ENCODE assay signal across 9 cellular contexts in genomic region chr22:29206372-29207230, GRCh38. TPM values are rescaled to one million over a fixed set of nuclear protein-coding genes. Genes with fewer than 3 reads are reported as not detected.
DNase-seq lines count a peak whose midpoint lies in the region; ATAC-seq, FAIRE-seq and TF ChIP-seq lines count a peak whose summit lies in the region.
"Had no signal": no experiment of that assay in that cellular context is flagged by ENCODE, and none has a peak within 500 bp of the region (broad histone marks: within the 10 kb centered on the region; RNA-seq: fewer than 3 reads in every experiment).

No MANE protein-coding gene starts in this region.

- H2AFZ ChIP-seq in hepatocyte = peak overlapping the region; percentile 95

- ATAC-seq in HG02642 (IDR thresholded peaks at IDR 0.05; ENCODE audit: poor library complexity, unreplicated experiment) = no peak

- no peaks in the 10 kb centered on the region for H3K79me2 ChIP-seq in hepatocyte

- H3K4me2 ChIP-seq in hepatocyte = peak overlapping the region; percentile 95

- 64% methylated on average over 17 of the region's 19 CpGs for WGBS in hepatocyte (ENCODE audit: low lambda C conversion rate, missing lambda C conversion rate)

- TF ChIP-seq CTCF in WERI-Rb-1 (IDR thresholded peaks at IDR 0.05; ENCODE audit: low read depth, low read length) = no peak
- TF ChIP-seq CTCF in hepatocyte (IDR thresholded peaks at IDR 0.05; ENCODE audit: poor library complexity) = no peak

- H3K27me3 ChIP-seq in WERI-Rb-1 (ENCODE audit: insufficient read depth, low read depth, severe bottlenecking) = no peaks in the 10 kb centered on the region
- no peaks in the 10 kb centered on the region for H3K27me3 ChIP-seq in hepatocyte

- H3K36me3 ChIP-seq in WERI-Rb-1 (peaks cover 3% of the 10 kb centered on the region; the same call in 1 of the 2 replicates), hepatocyte (replicated peaks; ENCODE audit: insufficient read depth, low read depth) (no peaks in the 10 kb centered on the region)

- H3K9me2 ChIP-seq in hepatocyte (replicated peaks; ENCODE audit: insufficient read depth) = no peaks in the 10 kb centered on the region

- TF ChIP-seq POLR2A in GM12891 (IDR thresholded peaks at IDR 0.05; ENCODE audit: low read depth, low read length) = no peak

- peak overlapping the region; percentile 55 for H3K27ac ChIP-seq in WERI-Rb-1
- H3K27ac ChIP-seq in hepatocyte = no peak overlapping the region
- H3K27ac ChIP-seq: epithelial cell of prostate had no signal

- H3K4me3 ChIP-seq in WERI-Rb-1 (ENCODE audit: low read depth, low read length) (peak overlapping the region; percentile 57), hepatocyte (peak overlapping the region; percentile 64), skeletal muscle cell (ENCODE audit: low read depth, low read length) (peak overlapping the region; percentile 56)

- no peak for DNase-seq in GM12891 (ENCODE audit: insufficient read length, low spot score)
- no peak for DNase-seq in WERI-Rb-1
- no peak for DNase-seq in hepatocyte (ENCODE audit: low spot score)
- no peak for DNase-seq in skeletal muscle cell (ENCODE audit: low read depth)
- DNase-seq in H4 (ENCODE audit: low spot score) = no peak
- DNase-seq in NCI-H187 treated with DMSO at 0.1 percent for 48 hours (lab: John Stamatoyannopoulos, UW) = no peak
- no peak for DNase-seq in NCI-H774 (lab: John Stamatoyannopoulos, UW)

- H3K9me3 ChIP-seq in WERI-Rb-1 (ENCODE audit: severe bottlenecking) (no peaks in the 10 kb centered on the region), hepatocyte (ENCODE audit: low read depth) (no peaks in the 10 kb centered on the region)

- FAIRE-seq in GM12891 (lab: Jason Lieb, UNC) = no peak

- H4K20me1 ChIP-seq in hepatocyte (ENCODE audit: insufficient read depth, poor library complexity, severe bottlenecking) = no peaks in the 10 kb centered on the region

- peaks cover 9% of the 10 kb centered on the region for H3K4me1 ChIP-seq in hepatocyte (ENCODE audit: insufficient read depth)

TF ChIP-seq in GM12891, 5 proteins besides CTCF, POLR2A, EP300 and RAD21:
- TF ChIP-seq TAF1 (IDR thresholded peaks at IDR 0.05; ENCODE audit: low read depth, low read length) (no peak), POLR2AphosphoS5 (IDR thresholded peaks at IDR 0.05; ENCODE audit: low read depth, low read length) (no peak), SPI1 (IDR thresholded peaks at IDR 0.05; ENCODE audit: low read depth, low read length) (peak; percentile 64), PAX5 (IDR thresholded peaks at IDR 0.05; ENCODE audit: insufficient read depth, low read length, severe bottlenecking) (no peak), POU2F2 (IDR thresholded peaks at IDR 0.05; ENCODE audit: low read depth, low read length) (no peak)

RNA-seq across cellular contexts. Expression of gene EMID1, which starts 0.9 kb away (rescaled TPM):
- polyA plus RNA-seq in GM12891 (2012; ENCODE audit: low read depth, missing spikeins) = 16.4 TPM
- total RNA-seq in hepatocyte = 11.5 and 12.6 TPM in 2 replicates
- polyA plus RNA-seq in hepatocyte = 14.7 and 15.0 TPM in 2 replicates
- total RNA-seq in H4 (2014; rRNA removed; shearing (Covaris generic)) = 3.0 and 9.5 TPM in 2 replicates
